Comparison of ENCODE assay signal across 23 cellular contexts in the genomic region with DNA sequence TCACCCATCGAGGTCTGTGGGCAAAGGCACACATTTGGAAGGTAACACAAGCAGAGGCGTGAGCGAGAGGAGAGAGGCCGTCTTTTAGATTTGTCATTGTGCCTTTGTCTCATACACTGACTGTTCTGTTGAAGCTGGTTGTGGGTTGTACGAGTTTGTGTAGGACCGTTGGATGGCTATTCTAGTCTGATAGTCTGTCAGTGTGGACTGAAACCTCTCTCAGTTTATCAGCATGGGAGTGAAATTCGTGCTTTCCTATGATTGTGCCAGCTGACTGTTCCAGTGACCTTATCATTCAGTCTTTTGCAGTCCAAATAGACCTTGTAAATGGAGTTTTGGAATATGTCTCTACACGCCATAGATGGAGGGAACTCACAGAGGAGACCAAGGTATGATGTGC.
"Had no signal": no experiment of that assay in that cellular context is flagged by ENCODE, and none has a peak within 500 bp of the region (broad histone marks: within the 10 kb centered on the region; RNA-seq: fewer than 3 reads in every experiment).

No MANE protein-coding gene starts in this region.

- H3K27me3 ChIP-seq: SJSA1 had no signal

- H3K4me3 Mint-ChIP-seq: IgD-negative memory B cell had no signal

- ATAC-seq: K562, Panc1, PC-3 had no signal

- H3K4me2 ChIP-seq: KMS-11 had no signal

- H3K27ac ChIP-seq: HL-60, KMS-11, RWPE1, SJSA1, SK-N-MC had no signal

- H3K36me3 ChIP-seq: SJSA1 had no signal

- H3K9me3 ChIP-seq: SJSA1 had no signal

- H3K9me3 Mint-ChIP-seq: IgD-negative memory B cell had no signal

- H3K27ac Mint-ChIP-seq: IgD-negative memory B cell had no signal

- H3K4me3 ChIP-seq: K562, SJSA1, SK-N-MC had no signal

- DNase-seq: NCI-H1092; NCI-H1105 treated with DMSO at 0.1 percent for 48 hours; NCI-H1417 treated with DMSO at 0.1 percent for 48 hours; NCI-H146; NCI-H1694 treated with DMSO at 0.1 percent for 48 hours; NCI-H1930; NCI-H2081; NCI-H2107; NCI-H2227 treated with DMSO at 0.1 percent for 48 hours; NCI-H524; NCI-H526 treated with DMSO at 0.1 percent for 48 hours; NCI-H748 treated with DMSO at 0.1 percent for 48 hours; NK-92 treated with Interleukin-12 subunit alpha and Interleukin-12 subunit beta, amount 100 ng/mL, for 24 hours; PC-3; SIG-M5 had no signal

- H3K36me3 Mint-ChIP-seq: IgD-negative memory B cell had no signal

- H3K4me1 ChIP-seq: SJSA1 had no signal

- H3K9ac ChIP-seq: KMS-11 had no signal
